ENCODE assay signal across 15 cellular contexts in the genomic region with DNA sequence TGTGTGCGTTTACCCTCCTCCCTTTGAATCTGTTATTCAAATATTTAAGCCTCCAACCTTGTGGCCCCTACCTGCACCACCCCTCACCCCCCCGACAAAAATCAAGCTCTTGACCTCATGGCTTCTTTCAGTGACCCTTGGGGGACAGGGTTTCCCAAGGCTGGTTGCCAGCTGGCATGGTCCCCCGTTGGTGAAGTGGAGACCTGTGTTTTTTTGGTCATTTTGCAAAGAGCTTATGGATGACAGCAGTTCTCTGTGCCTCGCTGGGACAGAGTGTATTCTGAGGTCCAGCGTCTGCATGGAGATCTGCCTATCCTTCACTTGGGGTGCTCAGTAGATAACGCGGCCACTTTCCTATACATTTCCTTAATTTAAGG.
DNase-seq lines count a peak whose midpoint lies in the region; ATAC-seq and TF ChIP-seq lines count a peak whose summit lies in the region.
"Had no signal": no experiment of that assay in that cellular context is flagged by ENCODE, and none has a peak within 500 bp of the region (broad histone marks: within the 10 kb centered on the region; RNA-seq: fewer than 3 reads in every experiment).

No MANE protein-coding gene starts in this region.

- peaks cover 8% of the 10 kb centered on the region for H3K36me3 Mint-ChIP-seq in endodermal cell (ENCODE audit: low read depth)
- H3K36me3 Mint-ChIP-seq in activated T-cell treated with anti-CD3 and anti-CD28 coated beads, Interleukin-2, amount 50 U/mL, for 4 hours (ENCODE audit: insufficient read depth), result no peaks in the 10 kb centered on the region
- H3K36me3 Mint-ChIP-seq: natural killer cell had no signal

- no peak for ATAC-seq in HG02798 (IDR thresholded peaks at IDR 0.05; ENCODE audit: poor library complexity, unreplicated experiment)
- ATAC-seq in activated T-cell treated with anti-CD3 and anti-CD28 coated beads, Interleukin-2, amount 50 U/mL, for 4 hours, result no peak
- ATAC-seq: natural killer cell had no signal

- H3K4me3 Mint-ChIP-seq in endodermal cell, result no peak overlapping the region
- no peak overlapping the region for H3K4me3 Mint-ChIP-seq in activated T-cell treated with anti-CD3 and anti-CD28 coated beads, Interleukin-2, amount 50 U/mL, for 4 hours
- H3K4me3 Mint-ChIP-seq: B cell, natural killer cell had no signal

- H3K27me3 ChIP-seq in HUES48 (ENCODE audit: control insufficient read depth, insufficient read depth, low read length) (no peaks in the 10 kb centered on the region), endodermal cell (ENCODE audit: control insufficient read depth, insufficient read depth, low read length, poor library complexity, severe bottlenecking) (no peaks in the 10 kb centered on the region), mucosa of stomach (ENCODE audit: control insufficient read depth, insufficient read depth, low read length) (no peaks in the 10 kb centered on the region), suprapubic skin (no peaks in the 10 kb centered on the region), H7 (ENCODE audit: control insufficient read depth, insufficient read depth, low read length) (no peaks in the 10 kb centered on the region)

- H3K27me3 Mint-ChIP-seq in endodermal cell (ENCODE audit: insufficient read depth), result no peaks in the 10 kb centered on the region
- H3K27me3 Mint-ChIP-seq in activated T-cell treated with anti-CD3 and anti-CD28 coated beads, Interleukin-2, amount 50 U/mL, for 4 hours (ENCODE audit: low read depth), result no peaks in the 10 kb centered on the region
- H3K27me3 Mint-ChIP-seq: B cell had no signal

- H3K36me3 ChIP-seq in HUES48 (ENCODE audit: control insufficient read depth, insufficient read depth, low read length), result peaks cover 6% of the 10 kb centered on the region
- peaks cover 36% of the 10 kb centered on the region for H3K36me3 ChIP-seq in endodermal cell (ENCODE audit: control insufficient read depth, insufficient read depth, low read length)
- H3K36me3 ChIP-seq in mucosa of stomach (ENCODE audit: control insufficient read depth, insufficient read depth, low read length), result no peaks in the 10 kb centered on the region
- no peaks in the 10 kb centered on the region for H3K36me3 ChIP-seq in suprapubic skin
- peaks cover 2% of the 10 kb centered on the region; the same call in 1 of the 2 replicates for H3K36me3 ChIP-seq in H7 (replicated peaks; ENCODE audit: control insufficient read depth, insufficient read depth, low read length)

- H3K4me3 ChIP-seq in HUES48 (ENCODE audit: low read depth, low read length) (no peak overlapping the region), endodermal cell (ENCODE audit: low read length) (peak overlapping the region; percentile 39), mucosa of stomach (ENCODE audit: low read length) (no peak overlapping the region), suprapubic skin (peak overlapping the region; percentile 24), H7 (ENCODE audit: insufficient read depth, low read depth, low read length) (no peak overlapping the region)

- TF ChIP-seq EP300 in suprapubic skin (IDR thresholded peaks at IDR 0.05), result no peak

- H3K9me3 Mint-ChIP-seq in endodermal cell, result no peaks in the 10 kb centered on the region
- H3K9me3 Mint-ChIP-seq in activated T-cell treated with anti-CD3 and anti-CD28 coated beads, Interleukin-2, amount 50 U/mL, for 4 hours, result no peaks in the 10 kb centered on the region
- H3K9me3 Mint-ChIP-seq: natural killer cell had no signal

- 86 to 93% methylated on average over 5 to 7 of the region's 7 CpGs for WGBS in endodermal cell (ENCODE audit: insufficient coverage in 1 of 2, insufficient read length in 1 of 2), 2 experiments
- WGBS in suprapubic skin, result 79% methylated on average over 7 of the region's 7 CpGs

- H3K4me1 Mint-ChIP-seq in endodermal cell, result peaks cover 20% of the 10 kb centered on the region
- H3K4me1 Mint-ChIP-seq in activated T-cell treated with anti-CD3 and anti-CD28 coated beads, Interleukin-2, amount 50 U/mL, for 4 hours (ENCODE audit: low read depth), result peaks cover 2% of the 10 kb centered on the region
- H3K4me1 Mint-ChIP-seq: B cell, natural killer cell had no signal

- H3K9me3 ChIP-seq in HUES48 (ENCODE audit: control insufficient read depth, insufficient read depth, low read length), result no peaks in the 10 kb centered on the region
- H3K9me3 ChIP-seq in endodermal cell (ENCODE audit: control insufficient read depth, low read length), result no peaks in the 10 kb centered on the region
- H3K9me3 ChIP-seq in mucosa of stomach (ENCODE audit: control insufficient read depth, low read length), result no peaks in the 10 kb centered on the region
- H3K9me3 ChIP-seq in suprapubic skin, result no peaks in the 10 kb centered on the region

- H3K9ac ChIP-seq in HUES48 (ENCODE audit: low read depth, low read length) (no peak overlapping the region), endodermal cell (ENCODE audit: extremely low read depth, low read length, poor library complexity, severe bottlenecking) (peak overlapping the region; percentile 23), mucosa of stomach (ENCODE audit: low read length) (peak overlapping the region; percentile 11)

- H3K4me1 ChIP-seq in HUES48 (ENCODE audit: control insufficient read depth, insufficient read depth, low read length) (peaks cover 82% of the 10 kb centered on the region), endodermal cell (ENCODE audit: control insufficient read depth, insufficient read depth, low read length) (peaks cover 68% of the 10 kb centered on the region), mucosa of stomach (ENCODE audit: control insufficient read depth, insufficient read depth, low read length) (peaks cover 96% of the 10 kb centered on the region), suprapubic skin (peaks cover 68% of the 10 kb centered on the region)

- no peak for DNase-seq in endodermal cell
- no peak for DNase-seq in suprapubic skin (ENCODE audit: low spot score in 2 of 2)
- no peak for DNase-seq in amygdala (lab: John Stamatoyannopoulos, UW)
- DNase-seq in H7, result no peak
- DNase-seq in activated T-cell treated with anti-CD3 and anti-CD28 coated beads, Interleukin-2, amount 50 U/mL, for 4 hours, result no peak
- DNase-seq: activated naive CD4-positive, alpha-beta T cell treated with Interleukin-2 at 50 U/mL for 16 hours; cerebellar nuclear complex; DMS79 treated with DMSO at 0.1 percent for 48 hours; natural killer cell; NCI-H1417 treated with DMSO at 0.1 percent for 48 hours; NCI-H510A had no signal

- H3K27ac ChIP-seq in HUES48 (ENCODE audit: low read depth, low read length) (peak overlapping the region; percentile 81), endodermal cell (ENCODE audit: low read depth, low read length) (no peak overlapping the region), suprapubic skin (peak overlapping the region; percentile 82)

- peak overlapping the region; percentile 84 for H3K27ac Mint-ChIP-seq in endodermal cell
- H3K27ac Mint-ChIP-seq: B cell, natural killer cell had no signal

- TF ChIP-seq POLR2A in suprapubic skin (IDR thresholded peaks at IDR 0.05), result no peak

- TF ChIP-seq CTCF in endodermal cell (conservative IDR thresholded peaks at IDR 0.05) (no peak), suprapubic skin (IDR thresholded peaks at IDR 0.05) (no peak)

Comparison
In these comparisons a context has a peak if more than half of its experiments do, and no peak if none do; other contexts are left out.
1. H3K4me3 ChIP-seq: peak in endodermal cell (single experiment) and suprapubic skin (single experiment); none in HUES48 (single experiment), mucosa of stomach (single experiment) and H7 (single experiment).